ENCODE assay signal across 1 cellular context in the genomic region with DNA sequence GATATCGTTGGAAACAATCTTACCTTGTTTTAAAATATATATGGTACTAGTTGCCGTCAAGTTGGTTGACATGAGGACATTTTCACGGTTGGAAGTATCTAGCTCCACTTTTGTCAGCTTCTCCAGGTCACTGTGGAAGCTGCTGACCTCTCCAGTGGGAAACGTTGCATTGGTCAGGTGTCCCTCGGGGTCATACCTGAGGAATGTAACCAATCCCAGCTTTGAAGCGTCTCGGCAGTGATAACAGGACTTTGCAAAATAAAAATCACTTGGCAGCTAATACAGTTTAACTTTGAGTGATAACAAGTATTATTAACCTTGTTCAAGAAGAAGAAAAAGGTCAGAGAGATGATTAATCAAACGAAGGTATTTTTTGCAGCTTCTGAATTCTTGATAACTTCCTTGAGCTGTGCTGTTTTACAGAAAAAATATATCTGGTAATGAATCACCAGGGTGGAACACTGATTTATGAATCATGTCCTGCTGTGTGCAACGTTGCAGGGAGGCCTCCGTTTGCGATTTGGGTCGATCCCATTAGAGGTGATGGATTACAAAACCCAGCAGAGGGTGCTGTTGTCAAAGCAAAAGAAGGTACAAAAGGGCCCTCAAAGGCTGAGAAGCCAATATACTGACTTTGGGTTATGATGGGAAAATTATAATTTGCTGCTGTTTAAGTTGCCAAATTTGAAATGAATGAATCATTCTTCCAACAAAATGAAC.
TF ChIP-seq lines count a peak whose summit lies in the region.

No MANE protein-coding gene starts in this region.

TF ChIP-seq in K562, 482 proteins besides CTCF, POLR2A, EP300 and RAD21 (continued from another document):
- TF ChIP-seq ZNF655 (CRISPR knock-in tag; IDR thresholded peaks at IDR 0.05) = no peak
- TF ChIP-seq KDM1A (IDR thresholded peaks at IDR 0.05) = peak; percentile 45 to 69; a peak in 3 of 4 replicates
- TF ChIP-seq, protein P1, sequence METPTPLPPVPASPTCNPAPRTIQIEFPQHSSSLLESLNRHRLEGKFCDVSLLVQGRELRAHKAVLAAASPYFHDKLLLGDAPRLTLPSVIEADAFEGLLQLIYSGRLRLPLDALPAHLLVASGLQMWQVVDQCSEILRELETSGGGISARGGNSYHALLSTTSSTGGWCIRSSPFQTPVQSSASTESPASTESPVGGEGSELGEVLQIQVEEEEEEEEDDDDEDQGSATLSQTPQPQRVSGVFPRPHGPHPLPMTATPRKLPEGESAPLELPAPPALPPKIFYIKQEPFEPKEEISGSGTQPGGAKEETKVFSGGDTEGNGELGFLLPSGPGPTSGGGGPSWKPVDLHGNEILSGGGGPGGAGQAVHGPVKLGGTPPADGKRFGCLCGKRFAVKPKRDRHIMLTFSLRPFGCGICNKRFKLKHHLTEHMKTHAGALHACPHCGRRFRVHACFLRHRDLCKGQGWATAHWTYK (CRISPR knock-in tag; IDR thresholded peaks at IDR 0.05) = no peak
- TF ChIP-seq, protein P2, sequence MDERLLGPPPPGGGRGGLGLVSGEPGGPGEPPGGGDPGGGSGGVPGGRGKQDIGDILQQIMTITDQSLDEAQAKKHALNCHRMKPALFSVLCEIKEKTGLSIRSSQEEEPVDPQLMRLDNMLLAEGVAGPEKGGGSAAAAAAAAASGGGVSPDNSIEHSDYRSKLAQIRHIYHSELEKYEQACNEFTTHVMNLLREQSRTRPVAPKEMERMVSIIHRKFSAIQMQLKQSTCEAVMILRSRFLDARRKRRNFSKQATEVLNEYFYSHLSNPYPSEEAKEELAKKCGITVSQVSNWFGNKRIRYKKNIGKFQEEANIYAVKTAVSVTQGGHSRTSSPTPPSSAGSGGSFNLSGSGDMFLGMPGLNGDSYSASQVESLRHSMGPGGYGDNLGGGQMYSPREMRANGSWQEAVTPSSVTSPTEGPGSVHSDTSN (CRISPR knock-in tag; IDR thresholded peaks at IDR 0.05; ENCODE audit: low read depth) = no peak
- TF ChIP-seq, protein P2 (tag; conservative IDR thresholded peaks at IDR 0.05; ENCODE audit: low read depth) = no peak
- TF ChIP-seq ZFP30 (CRISPR knock-in tag; IDR thresholded peaks at IDR 0.05; ENCODE audit: borderline replicate concordance) = no peak
- peak; percentile 22; the same call in 1 of the 2 replicates for TF ChIP-seq RB1 (IDR thresholded peaks at IDR 0.05; ENCODE audit: low read depth)
- TF ChIP-seq RCOR1 (IDR thresholded peaks at IDR 0.05; ENCODE audit: borderline replicate concordance in 1 of 2, low read depth in 2 of 2, low read length in 2 of 2) = peak in 1 of 2 experiments; percentile 62; a peak in 2 of 4 replicates
- no peak for TF ChIP-seq MXD1 (CRISPR knock-in tag; IDR thresholded peaks at IDR 0.05; ENCODE audit: borderline replicate concordance, poor library complexity, severe bottlenecking)
- TF ChIP-seq ZNF280A (IDR thresholded peaks at IDR 0.05; ENCODE audit: low read depth, partially characterized antibody) = no peak
- no peak for TF ChIP-seq NFRKB (IDR thresholded peaks at IDR 0.05; ENCODE audit: low read depth)
- TF ChIP-seq STAG1 (CRISPR knock-in tag; IDR thresholded peaks at IDR 0.05; ENCODE audit: borderline replicate concordance) = peak; percentile 52; the same call in 1 of the 2 replicates
- TF ChIP-seq CGGBP1 (CRISPR knock-in tag; IDR thresholded peaks at IDR 0.05) = no peak
- TF ChIP-seq BHLHE40 (IDR thresholded peaks at IDR 0.05; ENCODE audit: low read length) = no peak
- no peak for TF ChIP-seq HMG20A (CRISPR knock-in tag; conservative IDR thresholded peaks at IDR 0.05)
- TF ChIP-seq DEAF1 (CRISPR knock-in tag; IDR thresholded peaks at IDR 0.05) = peak; percentile 44
- TF ChIP-seq NONO (IDR thresholded peaks at IDR 0.05; ENCODE audit: low read depth in 2 of 2, low read length in 1 of 2) = no peak
- no peak for TF ChIP-seq TARDBP (IDR thresholded peaks at IDR 0.05)
- no peak for TF ChIP-seq ZNF143 (CRISPR knock-in tag; IDR thresholded peaks at IDR 0.05)
- peak; percentile 75 for TF ChIP-seq SMC3 (conservative IDR thresholded peaks at IDR 0.05; ENCODE audit: insufficient read depth, low read depth, low read length)
- TF ChIP-seq GTF2B (IDR thresholded peaks at IDR 0.05; ENCODE audit: extremely low read depth, insufficient read length) = no peak
- TF ChIP-seq RBM39 (optimal IDR thresholded peaks at IDR 0.05; ENCODE audit: low read depth, low read length) = no peak
- 0 out of 2 replicates have a peak, but pooled peaks have one; percentile 51 for TF ChIP-seq ARID2 (IDR thresholded peaks at IDR 0.05)
- TF ChIP-seq OTX1 (CRISPR knock-in tag; IDR thresholded peaks at IDR 0.05) = no peak
- no peak for TF ChIP-seq ZNF408 (CRISPR knock-in tag; IDR thresholded peaks at IDR 0.05; ENCODE audit: low read depth)
- TF ChIP-seq MEIS2 (IDR thresholded peaks at IDR 0.05; ENCODE audit: partially characterized antibody) = peak; percentile 35
- no peak for TF ChIP-seq CHD2 (IDR thresholded peaks at IDR 0.05; ENCODE audit: low read depth, low read length)
- TF ChIP-seq NR2C1 (IDR thresholded peaks at IDR 0.05) = no peak
- no peak for TF ChIP-seq NR2C1 (tag; IDR thresholded peaks at IDR 0.05)
